In genomic region chr18:211582-211981, GRCh38 we compare ENCODE assay signal across 11 cellular contexts.
"Had no signal": no experiment of that assay in that cellular context is flagged by ENCODE, and none has a peak within 500 bp of the region (broad histone marks: within the 10 kb centered on the region; RNA-seq: fewer than 3 reads in every experiment).

No MANE protein-coding gene starts in this region.

- ATAC-seq: left lobe of liver had no signal

- H3K27ac ChIP-seq: thyroid gland, VCaP had no signal

- DNase-seq: activated CD4-positive, CD25-positive, alpha-beta regulatory T cell treated with anti-CD3 and anti-CD28 coated beads, Interleukin-2, amount 50 U/mL, for 72 hours; activated effector memory CD4-positive, alpha-beta T cell treated with anti-CD3 and anti-CD28 coated beads, Interleukin-2, amount 50 U/mL, for 16 hours; head of caudate nucleus; midbrain; retina; stimulated activated naive CD4-positive, alpha-beta T cell treated with Interleukin-2 at 50 U/mL for 16 hours; T-helper 2 cell; thyroid gland had no signal

- H3K27me3 ChIP-seq: thyroid gland had no signal

- H3K4me3 ChIP-seq: lung, thyroid gland had no signal

- H3K9me3 ChIP-seq: thyroid gland had no signal
